ENCODE assay signal across 1 cellular context in the genomic region with DNA sequence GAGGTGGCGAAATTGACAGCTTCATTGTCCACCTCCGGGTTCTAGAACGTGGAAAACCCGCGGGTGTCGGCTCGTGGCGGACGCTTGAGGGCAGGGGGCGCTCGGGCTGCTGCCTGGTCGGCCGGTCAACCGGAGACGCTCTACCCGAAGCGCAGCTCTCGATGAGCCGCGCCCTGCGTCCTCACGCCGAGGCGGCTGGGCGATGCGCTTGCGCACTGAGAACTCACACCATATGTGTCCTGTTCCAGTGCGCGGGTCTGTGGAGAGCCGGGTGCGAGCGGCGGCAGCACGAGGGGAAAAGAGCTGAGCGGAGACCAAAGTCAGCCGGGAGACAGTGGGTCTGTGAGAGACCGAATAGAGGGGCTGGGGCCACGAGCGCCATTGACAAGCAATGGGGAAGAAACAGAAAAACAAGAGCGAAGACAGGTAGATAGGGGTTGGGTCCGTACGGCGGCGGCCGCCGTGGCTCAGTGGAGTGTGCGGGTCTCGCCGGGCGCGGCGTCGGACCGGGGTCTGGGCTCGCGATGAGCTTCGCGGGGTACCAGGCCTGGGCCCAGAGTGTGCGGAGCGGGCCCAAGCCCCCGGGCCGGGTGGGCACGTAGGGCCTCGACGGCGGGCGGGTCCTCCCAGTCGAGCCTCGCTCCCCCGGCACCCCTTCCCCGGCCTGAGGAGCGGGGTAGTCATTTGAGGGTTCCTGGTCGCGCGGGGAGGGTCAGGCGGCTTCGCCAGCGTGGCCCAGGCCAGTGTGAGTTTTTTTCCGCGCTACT.
TF ChIP-seq lines count a peak whose summit lies in the region.

A gene with protein sequence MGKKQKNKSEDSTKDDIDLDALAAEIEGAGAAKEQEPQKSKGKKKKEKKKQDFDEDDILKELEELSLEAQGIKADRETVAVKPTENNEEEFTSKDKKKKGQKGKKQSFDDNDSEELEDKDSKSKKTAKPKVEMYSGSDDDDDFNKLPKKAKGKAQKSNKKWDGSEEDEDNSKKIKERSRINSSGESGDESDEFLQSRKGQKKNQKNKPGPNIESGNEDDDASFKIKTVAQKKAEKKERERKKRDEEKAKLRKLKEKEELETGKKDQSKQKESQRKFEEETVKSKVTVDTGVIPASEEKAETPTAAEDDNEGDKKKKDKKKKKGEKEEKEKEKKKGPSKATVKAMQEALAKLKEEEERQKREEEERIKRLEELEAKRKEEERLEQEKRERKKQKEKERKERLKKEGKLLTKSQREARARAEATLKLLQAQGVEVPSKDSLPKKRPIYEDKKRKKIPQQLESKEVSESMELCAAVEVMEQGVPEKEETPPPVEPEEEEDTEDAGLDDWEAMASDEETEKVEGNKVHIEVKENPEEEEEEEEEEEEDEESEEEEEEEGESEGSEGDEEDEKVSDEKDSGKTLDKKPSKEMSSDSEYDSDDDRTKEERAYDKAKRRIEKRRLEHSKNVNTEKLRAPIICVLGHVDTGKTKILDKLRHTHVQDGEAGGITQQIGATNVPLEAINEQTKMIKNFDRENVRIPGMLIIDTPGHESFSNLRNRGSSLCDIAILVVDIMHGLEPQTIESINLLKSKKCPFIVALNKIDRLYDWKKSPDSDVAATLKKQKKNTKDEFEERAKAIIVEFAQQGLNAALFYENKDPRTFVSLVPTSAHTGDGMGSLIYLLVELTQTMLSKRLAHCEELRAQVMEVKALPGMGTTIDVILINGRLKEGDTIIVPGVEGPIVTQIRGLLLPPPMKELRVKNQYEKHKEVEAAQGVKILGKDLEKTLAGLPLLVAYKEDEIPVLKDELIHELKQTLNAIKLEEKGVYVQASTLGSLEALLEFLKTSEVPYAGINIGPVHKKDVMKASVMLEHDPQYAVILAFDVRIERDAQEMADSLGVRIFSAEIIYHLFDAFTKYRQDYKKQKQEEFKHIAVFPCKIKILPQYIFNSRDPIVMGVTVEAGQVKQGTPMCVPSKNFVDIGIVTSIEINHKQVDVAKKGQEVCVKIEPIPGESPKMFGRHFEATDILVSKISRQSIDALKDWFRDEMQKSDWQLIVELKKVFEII (plus strand): TSS at position 226 of the 767 bp plus-strand sequence. CDS start 166 bp downstream, at position 392.

TF ChIP-seq in HepG2, 621 proteins besides CTCF, POLR2A, EP300 and RAD21 (continued from another document and continues in another):
- TF ChIP-seq, protein P1, sequence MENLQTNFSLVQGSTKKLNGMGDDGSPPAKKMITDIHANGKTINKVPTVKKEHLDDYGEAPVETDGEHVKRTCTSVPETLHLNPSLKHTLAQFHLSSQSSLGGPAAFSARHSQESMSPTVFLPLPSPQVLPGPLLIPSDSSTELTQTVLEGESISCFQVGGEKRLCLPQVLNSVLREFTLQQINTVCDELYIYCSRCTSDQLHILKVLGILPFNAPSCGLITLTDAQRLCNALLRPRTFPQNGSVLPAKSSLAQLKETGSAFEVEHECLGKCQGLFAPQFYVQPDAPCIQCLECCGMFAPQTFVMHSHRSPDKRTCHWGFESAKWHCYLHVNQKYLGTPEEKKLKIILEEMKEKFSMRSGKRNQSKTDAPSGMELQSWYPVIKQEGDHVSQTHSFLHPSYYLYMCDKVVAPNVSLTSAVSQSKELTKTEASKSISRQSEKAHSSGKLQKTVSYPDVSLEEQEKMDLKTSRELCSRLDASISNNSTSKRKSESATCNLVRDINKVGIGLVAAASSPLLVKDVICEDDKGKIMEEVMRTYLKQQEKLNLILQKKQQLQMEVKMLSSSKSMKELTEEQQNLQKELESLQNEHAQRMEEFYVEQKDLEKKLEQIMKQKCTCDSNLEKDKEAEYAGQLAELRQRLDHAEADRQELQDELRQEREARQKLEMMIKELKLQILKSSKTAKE (CRISPR knock-in tag; IDR thresholded peaks at IDR 0.05; ENCODE audit: borderline replicate concordance), result peak; percentile 71; the same call in 1 of the 2 replicates
- TF ChIP-seq ZNF432 (CRISPR knock-in tag; IDR thresholded peaks at IDR 0.05; ENCODE audit: borderline replicate concordance), result 0 out of 2 replicates have a peak, but pooled peaks have one; percentile 38
- 0 out of 2 replicates have a peak, but pooled peaks have one; percentile 87 for TF ChIP-seq ZFP36L1 (CRISPR knock-in tag; IDR thresholded peaks at IDR 0.05)
- peak; percentile 71; the same call in 1 of the 2 replicates for TF ChIP-seq SIN3B (IDR thresholded peaks at IDR 0.05; ENCODE audit: low read length)
- TF ChIP-seq, protein P2, sequence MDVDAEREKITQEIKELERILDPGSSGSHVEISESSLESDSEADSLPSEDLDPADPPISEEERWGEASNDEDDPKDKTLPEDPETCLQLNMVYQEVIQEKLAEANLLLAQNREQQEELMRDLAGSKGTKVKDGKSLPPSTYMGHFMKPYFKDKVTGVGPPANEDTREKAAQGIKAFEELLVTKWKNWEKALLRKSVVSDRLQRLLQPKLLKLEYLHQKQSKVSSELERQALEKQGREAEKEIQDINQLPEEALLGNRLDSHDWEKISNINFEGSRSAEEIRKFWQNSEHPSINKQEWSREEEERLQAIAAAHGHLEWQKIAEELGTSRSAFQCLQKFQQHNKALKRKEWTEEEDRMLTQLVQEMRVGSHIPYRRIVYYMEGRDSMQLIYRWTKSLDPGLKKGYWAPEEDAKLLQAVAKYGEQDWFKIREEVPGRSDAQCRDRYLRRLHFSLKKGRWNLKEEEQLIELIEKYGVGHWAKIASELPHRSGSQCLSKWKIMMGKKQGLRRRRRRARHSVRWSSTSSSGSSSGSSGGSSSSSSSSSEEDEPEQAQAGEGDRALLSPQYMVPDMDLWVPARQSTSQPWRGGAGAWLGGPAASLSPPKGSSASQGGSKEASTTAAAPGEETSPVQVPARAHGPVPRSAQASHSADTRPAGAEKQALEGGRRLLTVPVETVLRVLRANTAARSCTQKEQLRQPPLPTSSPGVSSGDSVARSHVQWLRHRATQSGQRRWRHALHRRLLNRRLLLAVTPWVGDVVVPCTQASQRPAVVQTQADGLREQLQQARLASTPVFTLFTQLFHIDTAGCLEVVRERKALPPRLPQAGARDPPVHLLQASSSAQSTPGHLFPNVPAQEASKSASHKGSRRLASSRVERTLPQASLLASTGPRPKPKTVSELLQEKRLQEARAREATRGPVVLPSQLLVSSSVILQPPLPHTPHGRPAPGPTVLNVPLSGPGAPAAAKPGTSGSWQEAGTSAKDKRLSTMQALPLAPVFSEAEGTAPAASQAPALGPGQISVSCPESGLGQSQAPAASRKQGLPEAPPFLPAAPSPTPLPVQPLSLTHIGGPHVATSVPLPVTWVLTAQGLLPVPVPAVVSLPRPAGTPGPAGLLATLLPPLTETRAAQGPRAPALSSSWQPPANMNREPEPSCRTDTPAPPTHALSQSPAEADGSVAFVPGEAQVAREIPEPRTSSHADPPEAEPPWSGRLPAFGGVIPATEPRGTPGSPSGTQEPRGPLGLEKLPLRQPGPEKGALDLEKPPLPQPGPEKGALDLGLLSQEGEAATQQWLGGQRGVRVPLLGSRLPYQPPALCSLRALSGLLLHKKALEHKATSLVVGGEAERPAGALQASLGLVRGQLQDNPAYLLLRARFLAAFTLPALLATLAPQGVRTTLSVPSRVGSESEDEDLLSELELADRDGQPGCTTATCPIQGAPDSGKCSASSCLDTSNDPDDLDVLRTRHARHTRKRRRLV (CRISPR knock-in tag; IDR thresholded peaks at IDR 0.05), result peak; percentile 81
- peak; percentile 85 for TF ChIP-seq ZNF124 (CRISPR knock-in tag; IDR thresholded peaks at IDR 0.05)
- TF ChIP-seq CENPX (CRISPR knock-in tag; IDR thresholded peaks at IDR 0.05), result no peak
- TF ChIP-seq MIER3 (CRISPR knock-in tag; IDR thresholded peaks at IDR 0.05; ENCODE audit: borderline replicate concordance), result peak; percentile 94
- TF ChIP-seq, protein P3, sequence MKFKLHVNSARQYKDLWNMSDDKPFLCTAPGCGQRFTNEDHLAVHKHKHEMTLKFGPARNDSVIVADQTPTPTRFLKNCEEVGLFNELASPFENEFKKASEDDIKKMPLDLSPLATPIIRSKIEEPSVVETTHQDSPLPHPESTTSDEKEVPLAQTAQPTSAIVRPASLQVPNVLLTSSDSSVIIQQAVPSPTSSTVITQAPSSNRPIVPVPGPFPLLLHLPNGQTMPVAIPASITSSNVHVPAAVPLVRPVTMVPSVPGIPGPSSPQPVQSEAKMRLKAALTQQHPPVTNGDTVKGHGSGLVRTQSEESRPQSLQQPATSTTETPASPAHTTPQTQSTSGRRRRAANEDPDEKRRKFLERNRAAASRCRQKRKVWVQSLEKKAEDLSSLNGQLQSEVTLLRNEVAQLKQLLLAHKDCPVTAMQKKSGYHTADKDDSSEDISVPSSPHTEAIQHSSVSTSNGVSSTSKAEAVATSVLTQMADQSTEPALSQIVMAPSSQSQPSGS (CRISPR knock-in tag; IDR thresholded peaks at IDR 0.05), result peak; percentile 91
- TF ChIP-seq JARID2 (CRISPR knock-in tag; IDR thresholded peaks at IDR 0.05; ENCODE audit: insufficient replicate concordance), result no peak
- TF ChIP-seq ZNF761 (CRISPR knock-in tag; conservative IDR thresholded peaks at IDR 0.05), result peak; percentile 57
- TF ChIP-seq, protein P4, sequence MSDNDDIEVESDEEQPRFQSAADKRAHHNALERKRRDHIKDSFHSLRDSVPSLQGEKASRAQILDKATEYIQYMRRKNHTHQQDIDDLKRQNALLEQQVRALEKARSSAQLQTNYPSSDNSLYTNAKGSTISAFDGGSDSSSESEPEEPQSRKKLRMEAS (IDR thresholded peaks at IDR 0.05), result peak; percentile 94
- TF ChIP-seq ZFP41 (CRISPR knock-in tag; IDR thresholded peaks at IDR 0.05; ENCODE audit: borderline replicate concordance), result peak; percentile 86; the same call in 1 of the 2 replicates
- peak; percentile 75 for TF ChIP-seq RXRA (CRISPR knock-in tag; IDR thresholded peaks at IDR 0.05)
- TF ChIP-seq ZNF841 (CRISPR knock-in tag; IDR thresholded peaks at IDR 0.05; ENCODE audit: borderline replicate concordance), result no peak; the same call in 1 of the 2 replicates
- no peak; the same call in 1 of the 2 replicates for TF ChIP-seq ZNF367 (CRISPR knock-in tag; IDR thresholded peaks at IDR 0.05; ENCODE audit: borderline replicate concordance)
- TF ChIP-seq PCBP1 (IDR thresholded peaks at IDR 0.05; ENCODE audit: borderline replicate concordance, low read depth, low read length), result no peak
- TF ChIP-seq MBD4 (IDR thresholded peaks at IDR 0.05; ENCODE audit: borderline replicate concordance, low read length), result no peak
- TF ChIP-seq ZNF317 (CRISPR knock-in tag; IDR thresholded peaks at IDR 0.05), result peak; percentile 87
- TF ChIP-seq ZFY (CRISPR knock-in tag; IDR thresholded peaks at IDR 0.05), result peak; percentile 89
- TF ChIP-seq ZNF296 (CRISPR knock-in tag; conservative IDR thresholded peaks at IDR 0.05), result no peak; the same call in 1 of the 2 replicates
- TF ChIP-seq SRSF1 (optimal IDR thresholded peaks at IDR 0.05; ENCODE audit: low read depth, low read length), result no peak
- 0 out of 2 replicates have a peak, but pooled peaks have one; percentile 23 for TF ChIP-seq ZNF839 (CRISPR knock-in tag; IDR thresholded peaks at IDR 0.05; ENCODE audit: borderline replicate concordance)
- peak; percentile 40; the same call in 1 of the 2 replicates for TF ChIP-seq SSRP1 (CRISPR knock-in tag; IDR thresholded peaks at IDR 0.05)
- peak; percentile 98 for TF ChIP-seq NRL (CRISPR knock-in tag; IDR thresholded peaks at IDR 0.05; ENCODE audit: borderline replicate concordance)
- no peak for TF ChIP-seq TCF7 (IDR thresholded peaks at IDR 0.05; ENCODE audit: low read depth)
- TF ChIP-seq MEIS1 (CRISPR knock-in tag; IDR thresholded peaks at IDR 0.05; ENCODE audit: borderline replicate concordance), result peak; percentile 49; the same call in 1 of the 2 replicates
- TF ChIP-seq ZNF44 (CRISPR knock-in tag; IDR thresholded peaks at IDR 0.05), result 0 out of 2 replicates have a peak, but pooled peaks have one; percentile 52
- TF ChIP-seq ZNF143 (CRISPR knock-in tag; IDR thresholded peaks at IDR 0.05), result peak; percentile 88
- TF ChIP-seq, protein P5, sequence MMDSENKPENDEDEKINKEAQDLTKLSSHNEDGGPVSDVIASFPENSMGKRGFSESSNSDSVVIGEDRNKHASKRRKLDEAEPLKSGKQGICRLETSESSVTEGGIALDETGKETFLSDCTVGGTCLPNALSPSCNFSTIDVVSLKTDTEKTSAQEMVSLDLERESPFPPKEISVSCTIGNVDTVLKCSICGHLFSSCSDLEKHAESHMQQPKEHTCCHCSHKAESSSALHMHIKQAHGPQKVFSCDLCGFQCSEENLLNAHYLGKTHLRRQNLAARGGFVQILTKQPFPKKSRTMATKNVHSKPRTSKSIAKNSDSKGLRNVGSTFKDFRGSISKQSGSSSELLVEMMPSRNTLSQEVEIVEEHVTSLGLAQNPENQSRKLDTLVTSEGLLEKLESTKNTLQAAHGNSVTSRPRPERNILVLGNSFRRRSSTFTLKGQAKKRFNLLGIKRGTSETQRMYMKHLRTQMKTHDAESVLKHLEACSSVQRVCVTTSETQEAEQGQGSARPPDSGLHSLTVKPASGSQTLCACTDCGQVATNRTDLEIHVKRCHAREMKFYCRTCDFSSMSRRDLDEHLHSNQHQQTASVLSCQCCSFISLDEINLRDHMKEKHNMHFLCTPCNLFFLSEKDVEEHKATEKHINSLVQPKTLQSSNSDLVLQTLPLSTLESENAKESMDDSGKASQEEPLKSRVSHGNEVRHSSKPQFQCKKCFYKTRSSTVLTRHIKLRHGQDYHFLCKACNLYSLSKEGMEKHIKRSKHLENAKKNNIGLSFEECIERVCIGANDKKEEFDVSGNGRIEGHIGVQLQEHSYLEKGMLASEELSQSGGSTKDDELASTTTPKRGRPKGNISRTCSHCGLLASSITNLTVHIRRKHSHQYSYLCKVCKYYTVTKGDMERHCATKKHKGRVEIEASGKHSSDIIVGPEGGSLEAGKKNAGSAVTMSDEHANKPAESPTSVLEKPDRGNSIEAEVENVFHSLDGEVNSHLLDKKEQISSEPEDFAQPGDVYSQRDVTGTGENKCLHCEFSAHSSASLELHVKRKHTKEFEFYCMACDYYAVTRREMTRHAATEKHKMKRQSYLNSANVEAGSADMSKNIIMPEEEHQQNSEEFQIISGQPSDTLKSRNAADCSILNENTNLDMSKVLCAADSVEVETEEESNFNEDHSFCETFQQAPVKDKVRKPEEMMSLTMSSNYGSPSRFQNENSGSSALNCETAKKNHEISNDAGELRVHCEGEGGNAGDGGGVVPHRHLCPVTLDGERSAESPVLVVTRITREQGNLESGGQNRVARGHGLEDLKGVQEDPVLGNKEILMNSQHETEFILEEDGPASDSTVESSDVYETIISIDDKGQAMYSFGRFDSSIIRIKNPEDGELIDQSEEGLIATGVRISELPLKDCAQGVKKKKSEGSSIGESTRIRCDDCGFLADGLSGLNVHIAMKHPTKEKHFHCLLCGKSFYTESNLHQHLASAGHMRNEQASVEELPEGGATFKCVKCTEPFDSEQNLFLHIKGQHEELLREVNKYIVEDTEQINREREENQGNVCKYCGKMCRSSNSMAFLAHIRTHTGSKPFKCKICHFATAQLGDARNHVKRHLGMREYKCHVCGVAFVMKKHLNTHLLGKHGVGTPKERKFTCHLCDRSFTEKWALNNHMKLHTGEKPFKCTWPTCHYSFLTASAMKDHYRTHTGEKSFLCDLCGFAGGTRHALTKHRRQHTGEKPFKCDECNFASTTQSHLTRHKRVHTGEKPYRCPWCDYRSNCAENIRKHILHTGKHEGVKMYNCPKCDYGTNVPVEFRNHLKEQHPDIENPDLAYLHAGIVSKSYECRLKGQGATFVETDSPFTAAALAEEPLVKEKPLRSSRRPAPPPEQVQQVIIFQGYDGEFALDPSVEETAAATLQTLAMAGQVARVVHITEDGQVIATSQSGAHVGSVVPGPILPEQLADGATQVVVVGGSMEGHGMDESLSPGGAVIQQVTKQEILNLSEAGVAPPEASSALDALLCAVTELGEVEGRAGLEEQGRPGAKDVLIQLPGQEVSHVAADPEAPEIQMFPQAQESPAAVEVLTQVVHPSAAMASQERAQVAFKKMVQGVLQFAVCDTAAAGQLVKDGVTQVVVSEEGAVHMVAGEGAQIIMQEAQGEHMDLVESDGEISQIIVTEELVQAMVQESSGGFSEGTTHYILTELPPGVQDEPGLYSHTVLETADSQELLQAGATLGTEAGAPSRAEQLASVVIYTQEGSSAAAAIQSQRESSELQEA (CRISPR knock-in tag; IDR thresholded peaks at IDR 0.05; ENCODE audit: not compliant biosample characterization), result peak; percentile 68
- TF ChIP-seq NFE2L2 (IDR thresholded peaks at IDR 0.05; ENCODE audit: low read length), result peak; percentile 3; the same call in 1 of the 2 replicates
- 0 out of 2 replicates have a peak, but pooled peaks have one; percentile 48 for TF ChIP-seq ZNF33B (CRISPR knock-in tag; IDR thresholded peaks at IDR 0.05)
- TF ChIP-seq PHF8 (CRISPR knock-in tag; IDR thresholded peaks at IDR 0.05), result peak; percentile 89
